In the genomic region with DNA sequence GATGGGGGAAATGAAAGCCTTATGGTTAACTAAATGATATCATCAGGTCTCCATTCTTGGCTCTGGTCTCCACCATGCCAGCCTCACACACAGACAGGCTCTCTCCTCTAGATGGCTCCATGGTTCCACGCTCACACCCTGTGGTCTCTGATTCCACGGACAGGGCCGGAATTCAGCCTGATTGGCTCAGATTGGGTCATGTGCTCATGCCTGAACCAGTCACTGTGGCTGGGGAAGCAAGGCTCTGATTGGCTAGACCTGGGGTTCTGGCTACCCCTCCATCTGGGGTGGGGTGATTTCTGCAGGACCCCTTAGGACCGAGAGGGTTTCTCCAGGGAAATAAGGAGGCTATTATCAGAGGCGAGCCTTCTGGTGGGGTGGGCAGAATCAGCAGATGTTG, we compare ENCODE assay signal across 8 cellular contexts.
DNase-seq lines count a peak whose midpoint lies in the region; ATAC-seq, FAIRE-seq and TF ChIP-seq lines count a peak whose summit lies in the region.

No MANE protein-coding gene starts in this region.

- H3K4me3 ChIP-seq in AG04449 (ENCODE audit: low read depth, low read length) (no peak overlapping the region), GM12878 (no peak overlapping the region), kidney epithelial cell (ENCODE audit: low read depth, low read length) (no peak overlapping the region)

- ATAC-seq in GM12878: peak; percentile 92
- no peak for ATAC-seq in GM21515 (IDR thresholded peaks at IDR 0.05; ENCODE audit: unreplicated experiment)
- no peak for ATAC-seq in GM18861 (IDR thresholded peaks at IDR 0.05; ENCODE audit: unreplicated experiment)

- H3K9ac ChIP-seq in GM12878 (ENCODE audit: control insufficient read depth, insufficient read depth, low read length): no peak overlapping the region

- in situ Hi-C loops in GM12878 (cut with MboI): no loop called here

- H3K27me3 ChIP-seq in GM12878 (replicated peaks in 1 of 2; ENCODE audit: control insufficient read depth in 2 of 2, insufficient read depth in 2 of 2, low read length in 1 of 2): peaks cover 0 to under 1% of the 10 kb centered on the region in 2 experiments; a peak in 1 of 4 replicates
- no peaks in the 10 kb centered on the region for H3K27me3 ChIP-seq in kidney epithelial cell (ENCODE audit: control insufficient read depth, insufficient read depth, low read length)

- H2AFZ ChIP-seq in GM12878 (ENCODE audit: control insufficient read depth, low read depth, low read length): no peak overlapping the region

- H3K79me2 ChIP-seq in GM12878 (ENCODE audit: control insufficient read depth, insufficient read depth, low read length): no peaks in the 10 kb centered on the region

- FAIRE-seq in GM12878 (lab: Jason Lieb, UNC): no peak

- H3K36me3 ChIP-seq in GM12878 (ENCODE audit: control insufficient read depth in 2 of 2, insufficient read depth in 2 of 2, low read length in 1 of 2) (no peaks in the 10 kb centered on the region), kidney epithelial cell (ENCODE audit: control insufficient read depth, insufficient read depth, low read length) (no peaks in the 10 kb centered on the region)

- no peak overlapping the region for H3K4me2 ChIP-seq in GM12878 (ENCODE audit: control insufficient read depth, insufficient read depth)

- intact Hi-C loops in GM12878 (cut with micrococcal nuclease; ENCODE audit: unreplicated experiment): loop anchor here (2.0 to 5.0 kb wide), 2 partner anchors 335 to 1194 kb away; no protein-coding TSS in a partner anchor

- BruUV-seq in GM12878 (replicated peaks; lab: Mats Ljungman, UMichigan): no TSS peak

- TF ChIP-seq RAD21 in GM12878 (IDR thresholded peaks at IDR 0.05; ENCODE audit: insufficient read depth, low read depth, low read length): peak; percentile 82

- WGBS in GM12878 (ENCODE audit: insufficient coverage, insufficient replicate concordance, low lambda C conversion rate, missing lambda C conversion rate): 13% methylated on average over 5 of the region's 5 CpGs

- POLR2A ChIA-PET in AG04449 (lab: Yijun Ruan, JAX): no interaction called here
- POLR2A ChIA-PET in GM10248 (lab: Yijun Ruan, JAX): no interaction called here
- POLR2A ChIA-PET in GM12878 (lab: Charles Lee): no interaction called here

- TF ChIP-seq EP300 in GM12878 (IDR thresholded peaks at IDR 0.05; ENCODE audit: borderline replicate concordance in 1 of 2, control insufficient read depth in 1 of 2, low read depth in 2 of 2, low read length in 2 of 2): no peak

- no peaks in the 10 kb centered on the region for H3K4me1 ChIP-seq in GM12878 (ENCODE audit: control insufficient read depth, insufficient read depth, low read length)

- peak; percentile 10 for DNase-seq in AG04449 (ENCODE audit: low read depth, low spot score)
- peak; percentile 28 for DNase-seq in GM10248 (ENCODE audit: extremely low spot score)
- peak; percentile 37 for DNase-seq in NCI-H2029 treated with DMSO at 0.1 percent for 48 hours (lab: John Stamatoyannopoulos, UW)
- DNase-seq in GM12878 (ENCODE audit: low read depth, low spot score): peak; percentile 9
- peak; percentile 19 for DNase-seq in kidney epithelial cell (ENCODE audit: low read depth)
- no peak for DNase-seq in effector CD4-positive, alpha-beta T cell

- TF ChIP-seq CTCF in AG04449 (IDR thresholded peaks at IDR 0.05; ENCODE audit: insufficient read depth, low read length, missing control alignments): peak; percentile 65
- TF ChIP-seq CTCF in GM10248 (IDR thresholded peaks at IDR 0.05; ENCODE audit: control extremely low read depth, extremely low read depth, low read depth, missing control alignments): peak; percentile 36
- peak; percentile 34 to 59 (median 43); a peak in 5 of 6 replicates for TF ChIP-seq CTCF in GM12878 (IDR thresholded peaks at IDR 0.05 in 2 of 3, conservative IDR thresholded peaks at IDR 0.05 in 1 of 3; ENCODE audit: control insufficient read depth in 2 of 3, extremely low read depth in 1 of 3, insufficient read depth in 1 of 3, low read depth in 3 of 3, low read length in 3 of 3)
- TF ChIP-seq CTCF in kidney epithelial cell (IDR thresholded peaks at IDR 0.05; ENCODE audit: insufficient read depth, low read length, poor library complexity, severe bottlenecking): peak; percentile 73

- no peak overlapping the region for H3K27ac ChIP-seq in GM12878 (ENCODE audit: control insufficient read depth, insufficient read depth)

- no peak for TF ChIP-seq POLR2A in GM12878 (IDR thresholded peaks at IDR 0.05; ENCODE audit: low read depth, low read length)

- RAD21 ChIA-PET in GM12878 (lab: Charles Lee; ENCODE audit: unreplicated experiment): no interaction called here

- no peaks in the 10 kb centered on the region for H4K20me1 ChIP-seq in GM12878 (ENCODE audit: control insufficient read depth, insufficient read depth)

- SMC1A ChIA-PET in GM12878 (lab: Charles Lee; ENCODE audit: uncharacterized antibody, unreplicated experiment): no interaction called here

- H3K9me3 ChIP-seq in GM12878 (replicated peaks; ENCODE audit: control insufficient read depth, insufficient read depth, low read length): no peaks in the 10 kb centered on the region

- CTCF ChIA-PET in AG04449 (lab: Yijun Ruan, JAX) (interaction anchor here (2.3 kb wide), 1 partner anchor 1195 kb away, joined by 12 read pairs; no protein-coding TSS in a partner anchor), GM10248 (lab: Yijun Ruan, JAX) (no interaction called here), GM12878 (lab: Yijun Ruan, JAX) (no interaction called here)

TF ChIP-seq in GM12878, 131 proteins besides CTCF, POLR2A, EP300 and RAD21 (continues in another document):
- TF ChIP-seq PBX3 (IDR thresholded peaks at IDR 0.05; ENCODE audit: insufficient replicate concordance, low read depth, low read length) (no peak), ATF7 (IDR thresholded peaks at IDR 0.05; ENCODE audit: low read depth) (no peak), PAX8 (IDR thresholded peaks at IDR 0.05) (no peak), E2F8 (IDR thresholded peaks at IDR 0.05; ENCODE audit: low read depth, partially characterized antibody) (no peak), ZBTB11 (CRISPR knock-in tag; IDR thresholded peaks at IDR 0.05) (no peak), SMC3 (IDR thresholded peaks at IDR 0.05; ENCODE audit: borderline replicate concordance, low read length) (peak; percentile 47)
